ENCODE assay signal across 1 cellular context in the genomic region with DNA sequence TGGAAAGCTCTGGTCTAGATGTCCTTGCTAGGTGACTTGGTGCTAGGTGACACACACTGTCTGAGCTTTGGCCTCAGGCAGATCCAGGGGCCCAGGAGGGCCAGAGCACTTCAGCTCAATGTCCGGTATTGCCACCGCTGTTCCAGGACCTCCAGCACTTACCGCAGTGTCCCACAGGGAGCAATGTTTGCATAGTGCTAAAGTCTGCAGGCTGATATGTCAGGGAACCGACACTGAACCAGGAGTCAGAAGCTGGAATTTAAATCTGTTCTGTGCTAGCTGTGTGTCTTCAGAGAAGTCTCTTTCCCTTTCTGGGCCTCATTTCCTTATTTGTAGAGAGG.
TF ChIP-seq lines count a peak whose summit lies in the region.

No MANE protein-coding gene starts in this region.

TF ChIP-seq in HepG2, 621 proteins besides CTCF, POLR2A, EP300 and RAD21 (continued from another document and continues in another):
- no peak for TF ChIP-seq ZFAT (CRISPR knock-in tag; conservative IDR thresholded peaks at IDR 0.05)
- no peak for TF ChIP-seq JARID2 (CRISPR knock-in tag; IDR thresholded peaks at IDR 0.05; ENCODE audit: insufficient replicate concordance)
- peak; percentile 40; the same call in 1 of the 2 replicates for TF ChIP-seq ZNF746 (CRISPR knock-in tag; IDR thresholded peaks at IDR 0.05)
- TF ChIP-seq, protein P1, sequence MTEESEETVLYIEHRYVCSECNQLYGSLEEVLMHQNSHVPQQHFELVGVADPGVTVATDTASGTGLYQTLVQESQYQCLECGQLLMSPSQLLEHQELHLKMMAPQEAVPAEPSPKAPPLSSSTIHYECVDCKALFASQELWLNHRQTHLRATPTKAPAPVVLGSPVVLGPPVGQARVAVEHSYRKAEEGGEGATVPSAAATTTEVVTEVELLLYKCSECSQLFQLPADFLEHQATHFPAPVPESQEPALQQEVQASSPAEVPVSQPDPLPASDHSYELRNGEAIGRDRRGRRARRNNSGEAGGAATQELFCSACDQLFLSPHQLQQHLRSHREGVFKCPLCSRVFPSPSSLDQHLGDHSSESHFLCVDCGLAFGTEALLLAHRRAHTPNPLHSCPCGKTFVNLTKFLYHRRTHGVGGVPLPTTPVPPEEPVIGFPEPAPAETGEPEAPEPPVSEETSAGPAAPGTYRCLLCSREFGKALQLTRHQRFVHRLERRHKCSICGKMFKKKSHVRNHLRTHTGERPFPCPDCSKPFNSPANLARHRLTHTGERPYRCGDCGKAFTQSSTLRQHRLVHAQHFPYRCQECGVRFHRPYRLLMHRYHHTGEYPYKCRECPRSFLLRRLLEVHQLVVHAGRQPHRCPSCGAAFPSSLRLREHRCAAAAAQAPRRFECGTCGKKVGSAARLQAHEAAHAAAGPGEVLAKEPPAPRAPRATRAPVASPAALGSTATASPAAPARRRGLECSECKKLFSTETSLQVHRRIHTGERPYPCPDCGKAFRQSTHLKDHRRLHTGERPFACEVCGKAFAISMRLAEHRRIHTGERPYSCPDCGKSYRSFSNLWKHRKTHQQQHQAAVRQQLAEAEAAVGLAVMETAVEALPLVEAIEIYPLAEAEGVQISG (CRISPR knock-in tag; IDR thresholded peaks at IDR 0.05) = peak; percentile 72
- peak; percentile 63; the same call in 1 of the 2 replicates for TF ChIP-seq RFXAP (CRISPR knock-in tag; IDR thresholded peaks at IDR 0.05; ENCODE audit: borderline replicate concordance)
- no peak for TF ChIP-seq HNRNPUL1 (IDR thresholded peaks at IDR 0.05; ENCODE audit: low read depth, low read length)
- no peak for TF ChIP-seq XBP1 (CRISPR knock-in tag; IDR thresholded peaks at IDR 0.05)
- peak; percentile 83 for TF ChIP-seq TARDBP (CRISPR knock-in tag; IDR thresholded peaks at IDR 0.05)
- TF ChIP-seq, protein P2, sequence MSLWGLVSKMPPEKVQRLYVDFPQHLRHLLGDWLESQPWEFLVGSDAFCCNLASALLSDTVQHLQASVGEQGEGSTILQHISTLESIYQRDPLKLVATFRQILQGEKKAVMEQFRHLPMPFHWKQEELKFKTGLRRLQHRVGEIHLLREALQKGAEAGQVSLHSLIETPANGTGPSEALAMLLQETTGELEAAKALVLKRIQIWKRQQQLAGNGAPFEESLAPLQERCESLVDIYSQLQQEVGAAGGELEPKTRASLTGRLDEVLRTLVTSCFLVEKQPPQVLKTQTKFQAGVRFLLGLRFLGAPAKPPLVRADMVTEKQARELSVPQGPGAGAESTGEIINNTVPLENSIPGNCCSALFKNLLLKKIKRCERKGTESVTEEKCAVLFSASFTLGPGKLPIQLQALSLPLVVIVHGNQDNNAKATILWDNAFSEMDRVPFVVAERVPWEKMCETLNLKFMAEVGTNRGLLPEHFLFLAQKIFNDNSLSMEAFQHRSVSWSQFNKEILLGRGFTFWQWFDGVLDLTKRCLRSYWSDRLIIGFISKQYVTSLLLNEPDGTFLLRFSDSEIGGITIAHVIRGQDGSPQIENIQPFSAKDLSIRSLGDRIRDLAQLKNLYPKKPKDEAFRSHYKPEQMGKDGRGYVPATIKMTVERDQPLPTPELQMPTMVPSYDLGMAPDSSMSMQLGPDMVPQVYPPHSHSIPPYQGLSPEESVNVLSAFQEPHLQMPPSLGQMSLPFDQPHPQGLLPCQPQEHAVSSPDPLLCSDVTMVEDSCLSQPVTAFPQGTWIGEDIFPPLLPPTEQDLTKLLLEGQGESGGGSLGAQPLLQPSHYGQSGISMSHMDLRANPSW (CRISPR knock-in tag; IDR thresholded peaks at IDR 0.05; ENCODE audit: borderline replicate concordance) = no peak
- TF ChIP-seq SMARCC2 (IDR thresholded peaks at IDR 0.05) = no peak
- TF ChIP-seq RELA (CRISPR knock-in tag; IDR thresholded peaks at IDR 0.05) = no peak
- TF ChIP-seq, protein P3, sequence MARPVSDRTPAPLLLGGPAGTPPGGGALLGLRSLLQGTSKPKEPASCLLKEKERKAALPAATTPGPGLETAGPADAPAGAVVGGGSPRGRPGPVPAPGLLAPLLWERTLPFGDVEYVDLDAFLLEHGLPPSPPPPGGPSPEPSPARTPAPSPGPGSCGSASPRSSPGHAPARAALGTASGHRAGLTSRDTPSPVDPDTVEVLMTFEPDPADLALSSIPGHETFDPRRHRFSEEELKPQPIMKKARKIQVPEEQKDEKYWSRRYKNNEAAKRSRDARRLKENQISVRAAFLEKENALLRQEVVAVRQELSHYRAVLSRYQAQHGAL (CRISPR knock-in tag; IDR thresholded peaks at IDR 0.05; ENCODE audit: not compliant biosample characterization) = peak; percentile 64
- TF ChIP-seq RCOR2 (CRISPR knock-in tag; IDR thresholded peaks at IDR 0.05) = peak; percentile 91
- TF ChIP-seq, protein P4, sequence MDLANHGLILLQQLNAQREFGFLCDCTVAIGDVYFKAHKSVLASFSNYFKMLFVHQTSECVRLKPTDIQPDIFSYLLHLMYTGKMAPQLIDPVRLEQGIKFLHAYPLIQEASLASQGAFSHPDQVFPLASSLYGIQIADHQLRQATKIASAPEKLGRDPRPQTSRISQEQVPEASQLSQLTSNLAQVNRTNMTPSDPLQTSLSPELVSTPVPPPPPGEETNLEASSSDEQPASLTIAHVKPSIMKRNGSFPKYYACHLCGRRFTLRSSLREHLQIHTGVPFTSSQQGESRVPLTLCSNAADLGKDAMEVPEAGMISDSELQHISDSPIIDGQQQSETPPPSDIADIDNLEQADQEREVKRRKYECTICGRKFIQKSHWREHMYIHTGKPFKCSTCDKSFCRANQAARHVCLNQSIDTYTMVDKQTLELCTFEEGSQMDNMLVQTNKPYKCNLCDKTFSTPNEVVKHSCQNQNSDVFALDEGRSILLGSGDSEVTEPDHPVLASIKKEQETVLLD (CRISPR knock-in tag; IDR thresholded peaks at IDR 0.05; ENCODE audit: low read depth) = no peak
- no peak for TF ChIP-seq ZNF234 (CRISPR knock-in tag; conservative IDR thresholded peaks at IDR 0.05)
- TF ChIP-seq SMAD3 (CRISPR knock-in tag; IDR thresholded peaks at IDR 0.05) = 0 out of 2 replicates have a peak, but pooled peaks have one; percentile 29
- TF ChIP-seq ZNF607 (CRISPR knock-in tag; IDR thresholded peaks at IDR 0.05; ENCODE audit: borderline replicate concordance) = peak; percentile 56; the same call in 1 of the 2 replicates
- TF ChIP-seq CENPT (CRISPR knock-in tag; IDR thresholded peaks at IDR 0.05; ENCODE audit: low read depth) = no peak
- peak; percentile 91; the same call in 1 of the 2 replicates for TF ChIP-seq CBX5 (CRISPR knock-in tag; IDR thresholded peaks at IDR 0.05; ENCODE audit: borderline replicate concordance)
- no peak for TF ChIP-seq KLF9 (CRISPR knock-in tag; IDR thresholded peaks at IDR 0.05; ENCODE audit: low read depth)
- no peak for TF ChIP-seq ZNF10 (CRISPR knock-in tag; IDR thresholded peaks at IDR 0.05; ENCODE audit: borderline replicate concordance, low read depth)
- no peak for TF ChIP-seq ZNF333 (CRISPR knock-in tag; IDR thresholded peaks at IDR 0.05; ENCODE audit: borderline replicate concordance)
- TF ChIP-seq JDP2 (CRISPR knock-in tag; IDR thresholded peaks at IDR 0.05; ENCODE audit: borderline replicate concordance) = no peak
- peak; percentile 97 for TF ChIP-seq PHF21A (CRISPR knock-in tag; IDR thresholded peaks at IDR 0.05)
- TF ChIP-seq, protein P5, sequence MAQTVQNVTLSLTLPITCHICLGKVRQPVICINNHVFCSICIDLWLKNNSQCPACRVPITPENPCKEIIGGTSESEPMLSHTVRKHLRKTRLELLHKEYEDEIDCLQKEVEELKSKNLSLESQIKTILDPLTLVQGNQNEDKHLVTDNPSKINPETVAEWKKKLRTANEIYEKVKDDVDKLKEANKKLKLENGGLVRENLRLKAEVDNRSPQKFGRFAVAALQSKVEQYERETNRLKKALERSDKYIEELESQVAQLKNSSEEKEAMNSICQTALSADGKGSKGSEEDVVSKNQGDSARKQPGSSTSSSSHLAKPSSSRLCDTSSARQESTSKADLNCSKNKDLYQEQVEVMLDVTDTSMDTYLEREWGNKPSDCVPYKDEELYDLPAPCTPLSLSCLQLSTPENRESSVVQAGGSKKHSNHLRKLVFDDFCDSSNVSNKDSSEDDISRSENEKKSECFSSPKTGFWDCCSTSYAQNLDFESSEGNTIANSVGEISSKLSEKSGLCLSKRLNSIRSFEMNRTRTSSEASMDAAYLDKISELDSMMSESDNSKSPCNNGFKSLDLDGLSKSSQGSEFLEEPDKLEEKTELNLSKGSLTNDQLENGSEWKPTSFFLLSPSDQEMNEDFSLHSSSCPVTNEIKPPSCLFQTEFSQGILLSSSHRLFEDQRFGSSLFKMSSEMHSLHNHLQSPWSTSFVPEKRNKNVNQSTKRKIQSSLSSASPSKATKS (CRISPR knock-in tag; IDR thresholded peaks at IDR 0.05) = no peak
- TF ChIP-seq, protein P6, sequence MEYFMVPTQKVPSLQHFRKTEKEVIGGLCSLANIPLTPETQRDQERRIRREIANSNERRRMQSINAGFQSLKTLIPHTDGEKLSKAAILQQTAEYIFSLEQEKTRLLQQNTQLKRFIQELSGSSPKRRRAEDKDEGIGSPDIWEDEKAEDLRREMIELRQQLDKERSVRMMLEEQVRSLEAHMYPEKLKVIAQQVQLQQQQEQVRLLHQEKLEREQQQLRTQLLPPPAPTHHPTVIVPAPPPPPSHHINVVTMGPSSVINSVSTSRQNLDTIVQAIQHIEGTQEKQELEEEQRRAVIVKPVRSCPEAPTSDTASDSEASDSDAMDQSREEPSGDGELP (IDR thresholded peaks at IDR 0.05; ENCODE audit: borderline replicate concordance, low read depth) = peak; percentile 46; the same call in 1 of the 2 replicates
- TF ChIP-seq, protein P7, sequence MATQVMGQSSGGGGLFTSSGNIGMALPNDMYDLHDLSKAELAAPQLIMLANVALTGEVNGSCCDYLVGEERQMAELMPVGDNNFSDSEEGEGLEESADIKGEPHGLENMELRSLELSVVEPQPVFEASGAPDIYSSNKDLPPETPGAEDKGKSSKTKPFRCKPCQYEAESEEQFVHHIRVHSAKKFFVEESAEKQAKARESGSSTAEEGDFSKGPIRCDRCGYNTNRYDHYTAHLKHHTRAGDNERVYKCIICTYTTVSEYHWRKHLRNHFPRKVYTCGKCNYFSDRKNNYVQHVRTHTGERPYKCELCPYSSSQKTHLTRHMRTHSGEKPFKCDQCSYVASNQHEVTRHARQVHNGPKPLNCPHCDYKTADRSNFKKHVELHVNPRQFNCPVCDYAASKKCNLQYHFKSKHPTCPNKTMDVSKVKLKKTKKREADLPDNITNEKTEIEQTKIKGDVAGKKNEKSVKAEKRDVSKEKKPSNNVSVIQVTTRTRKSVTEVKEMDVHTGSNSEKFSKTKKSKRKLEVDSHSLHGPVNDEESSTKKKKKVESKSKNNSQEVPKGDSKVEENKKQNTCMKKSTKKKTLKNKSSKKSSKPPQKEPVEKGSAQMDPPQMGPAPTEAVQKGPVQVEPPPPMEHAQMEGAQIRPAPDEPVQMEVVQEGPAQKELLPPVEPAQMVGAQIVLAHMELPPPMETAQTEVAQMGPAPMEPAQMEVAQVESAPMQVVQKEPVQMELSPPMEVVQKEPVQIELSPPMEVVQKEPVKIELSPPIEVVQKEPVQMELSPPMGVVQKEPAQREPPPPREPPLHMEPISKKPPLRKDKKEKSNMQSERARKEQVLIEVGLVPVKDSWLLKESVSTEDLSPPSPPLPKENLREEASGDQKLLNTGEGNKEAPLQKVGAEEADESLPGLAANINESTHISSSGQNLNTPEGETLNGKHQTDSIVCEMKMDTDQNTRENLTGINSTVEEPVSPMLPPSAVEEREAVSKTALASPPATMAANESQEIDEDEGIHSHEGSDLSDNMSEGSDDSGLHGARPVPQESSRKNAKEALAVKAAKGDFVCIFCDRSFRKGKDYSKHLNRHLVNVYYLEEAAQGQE (IDR thresholded peaks at IDR 0.05; ENCODE audit: borderline replicate concordance in 1 of 2, low read depth in 1 of 2, low read length in 2 of 2) = no peak; a peak in 1 of 4 replicates
- TF ChIP-seq SUZ12 (IDR thresholded peaks at IDR 0.05; ENCODE audit: low read depth, low read length) = no peak
- TF ChIP-seq, protein P8, sequence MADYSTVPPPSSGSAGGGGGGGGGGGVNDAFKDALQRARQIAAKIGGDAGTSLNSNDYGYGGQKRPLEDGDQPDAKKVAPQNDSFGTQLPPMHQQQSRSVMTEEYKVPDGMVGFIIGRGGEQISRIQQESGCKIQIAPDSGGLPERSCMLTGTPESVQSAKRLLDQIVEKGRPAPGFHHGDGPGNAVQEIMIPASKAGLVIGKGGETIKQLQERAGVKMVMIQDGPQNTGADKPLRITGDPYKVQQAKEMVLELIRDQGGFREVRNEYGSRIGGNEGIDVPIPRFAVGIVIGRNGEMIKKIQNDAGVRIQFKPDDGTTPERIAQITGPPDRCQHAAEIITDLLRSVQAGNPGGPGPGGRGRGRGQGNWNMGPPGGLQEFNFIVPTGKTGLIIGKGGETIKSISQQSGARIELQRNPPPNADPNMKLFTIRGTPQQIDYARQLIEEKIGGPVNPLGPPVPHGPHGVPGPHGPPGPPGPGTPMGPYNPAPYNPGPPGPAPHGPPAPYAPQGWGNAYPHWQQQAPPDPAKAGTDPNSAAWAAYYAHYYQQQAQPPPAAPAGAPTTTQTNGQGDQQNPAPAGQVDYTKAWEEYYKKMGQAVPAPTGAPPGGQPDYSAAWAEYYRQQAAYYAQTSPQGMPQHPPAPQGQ (CRISPR knock-in tag; IDR thresholded peaks at IDR 0.05; ENCODE audit: borderline replicate concordance) = peak; percentile 73; the same call in 1 of the 2 replicates
- no peak for TF ChIP-seq SCMH1 (CRISPR knock-in tag; IDR thresholded peaks at IDR 0.05; ENCODE audit: borderline replicate concordance)
- TF ChIP-seq ZFP36 (IDR thresholded peaks at IDR 0.05; ENCODE audit: borderline replicate concordance, low read depth, low read length, partially characterized antibody) = peak; percentile 82
- no peak for TF ChIP-seq ZNF777 (CRISPR knock-in tag; IDR thresholded peaks at IDR 0.05)
- TF ChIP-seq, protein P9, sequence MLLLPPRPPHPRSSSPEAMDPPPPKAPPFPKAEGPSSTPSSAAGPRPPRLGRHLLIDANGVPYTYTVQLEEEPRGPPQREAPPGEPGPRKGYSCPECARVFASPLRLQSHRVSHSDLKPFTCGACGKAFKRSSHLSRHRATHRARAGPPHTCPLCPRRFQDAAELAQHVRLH (CRISPR knock-in tag; IDR thresholded peaks at IDR 0.05; ENCODE audit: borderline replicate concordance, low read depth) = no peak
- no peak for TF ChIP-seq ZFYVE20 (CRISPR knock-in tag; IDR thresholded peaks at IDR 0.05; ENCODE audit: borderline replicate concordance, low read depth)
- no peak for TF ChIP-seq ZNF75D (CRISPR knock-in tag; IDR thresholded peaks at IDR 0.05; ENCODE audit: borderline replicate concordance)
- TF ChIP-seq FOXJ3 (CRISPR knock-in tag; IDR thresholded peaks at IDR 0.05; ENCODE audit: borderline replicate concordance) = peak; percentile 73
- peak; percentile 80 for TF ChIP-seq CEBPG (CRISPR knock-in tag; IDR thresholded peaks at IDR 0.05)
- peak; percentile 81; the same call in 1 of the 2 replicates for TF ChIP-seq MTA1 (CRISPR knock-in tag; IDR thresholded peaks at IDR 0.05; ENCODE audit: borderline replicate concordance)
- no peak for TF ChIP-seq ZNF781 (CRISPR knock-in tag; IDR thresholded peaks at IDR 0.05; ENCODE audit: borderline replicate concordance, not compliant biosample characterization)
- TF ChIP-seq, protein P10, sequence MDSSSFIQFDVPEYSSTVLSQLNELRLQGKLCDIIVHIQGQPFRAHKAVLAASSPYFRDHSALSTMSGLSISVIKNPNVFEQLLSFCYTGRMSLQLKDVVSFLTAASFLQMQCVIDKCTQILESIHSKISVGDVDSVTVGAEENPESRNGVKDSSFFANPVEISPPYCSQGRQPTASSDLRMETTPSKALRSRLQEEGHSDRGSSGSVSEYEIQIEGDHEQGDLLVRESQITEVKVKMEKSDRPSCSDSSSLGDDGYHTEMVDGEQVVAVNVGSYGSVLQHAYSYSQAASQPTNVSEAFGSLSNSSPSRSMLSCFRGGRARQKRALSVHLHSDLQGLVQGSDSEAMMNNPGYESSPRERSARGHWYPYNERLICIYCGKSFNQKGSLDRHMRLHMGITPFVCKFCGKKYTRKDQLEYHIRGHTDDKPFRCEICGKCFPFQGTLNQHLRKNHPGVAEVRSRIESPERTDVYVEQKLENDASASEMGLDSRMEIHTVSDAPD (CRISPR knock-in tag; IDR thresholded peaks at IDR 0.05) = no peak
- no peak for TF ChIP-seq SRSF9 (IDR thresholded peaks at IDR 0.05; ENCODE audit: borderline replicate concordance, insufficient read depth, low read depth, low read length, poor library complexity, severe bottlenecking)
- TF ChIP-seq SALL2 (CRISPR knock-in tag; IDR thresholded peaks at IDR 0.05) = no peak
